In the genomic region with DNA sequence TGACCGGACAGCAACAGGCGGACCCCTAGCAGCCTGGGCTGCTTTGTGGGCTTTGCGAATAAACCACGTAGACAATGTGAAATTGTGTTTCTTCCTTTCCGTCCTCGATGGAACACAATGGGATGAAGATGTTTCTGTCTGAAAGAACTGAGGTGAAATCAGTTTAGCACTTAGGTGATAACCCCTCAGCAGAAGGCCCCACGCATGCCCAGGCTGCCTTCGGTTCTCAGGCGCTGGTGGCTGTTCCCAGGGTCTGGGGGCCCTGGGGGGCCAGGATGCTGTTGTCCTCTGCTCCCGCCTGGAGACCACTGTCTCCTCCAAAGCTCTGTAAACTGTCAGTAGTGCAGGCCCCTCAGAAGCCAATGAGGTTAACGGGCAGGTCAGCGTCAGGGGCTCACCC, we compare ENCODE assay signal across 17 cellular contexts.
A peak's percentile ranks its signal among the peaks of the same experiment; 100 is the strongest.
DNase-seq lines count a peak whose midpoint lies in the region; ATAC-seq, FAIRE-seq and TF ChIP-seq lines count a peak whose summit lies in the region.
"Had no signal": no experiment of that assay in that cellular context is flagged by ENCODE, and none has a peak within 500 bp of the region (broad histone marks: within the 10 kb centered on the region; RNA-seq: fewer than 3 reads in every experiment).

No MANE protein-coding gene starts in this region.

- H3K14ac ChIP-seq in neuronal stem cell (ENCODE audit: low read length): no peak overlapping the region

- no peak for FAIRE-seq in GM12891 (lab: Jason Lieb, UNC)

- H3K9ac ChIP-seq in BLaER1 (peak overlapping the region; percentile 47), neuronal stem cell (ENCODE audit: low read depth, low read length, poor library complexity) (no peak overlapping the region)

- no peak overlapping the region for H2BK12ac ChIP-seq in neuronal stem cell (ENCODE audit: low read length)

- H3K27me3 ChIP-seq in BLaER1 (no peaks in the 10 kb centered on the region), H7 (ENCODE audit: control insufficient read depth, insufficient read depth, low read length) (no peaks in the 10 kb centered on the region; the same call in 1 of the 2 replicates), neuronal stem cell (ENCODE audit: control insufficient read depth in 3 of 3, insufficient read depth in 3 of 3, low read depth in 1 of 3, low read length in 3 of 3) (peaks cover 0 to 5% (median 0%) of the 10 kb centered on the region in 3 experiments), heart left ventricle (no peaks in the 10 kb centered on the region)
- H3K27me3 ChIP-seq: SJSA1 had no signal

- ATAC-seq in HG02798 (IDR thresholded peaks at IDR 0.05; ENCODE audit: poor library complexity, unreplicated experiment): no peak
- no peak for ATAC-seq in heart left ventricle

- no peak overlapping the region for H3K4ac ChIP-seq in neuronal stem cell (ENCODE audit: low read length)

- WGBS in neuronal stem cell (ENCODE audit: extremely low coverage in 2 of 2, insufficient read length in 2 of 2, insufficient replicate concordance in 1 of 2), 2 donors: no CpG with 5 or more reads among the region's 12 CpGs
- WGBS in heart left ventricle, 4 donors: 91 to 95% (median 92%) methylated on average over 12 of the region's 12 CpGs

- H3K9me3 ChIP-seq in BLaER1: no peaks in the 10 kb centered on the region
- H3K9me3 ChIP-seq in neuronal stem cell (replicated peaks in 1 of 2; ENCODE audit: control insufficient read depth in 2 of 2, insufficient read depth in 1 of 2, low read depth in 1 of 2, low read length in 2 of 2): peaks cover 0 to 4% of the 10 kb centered on the region in 2 donors
- no peaks in the 10 kb centered on the region for H3K9me3 ChIP-seq in heart left ventricle
- H3K9me3 ChIP-seq: SJSA1 had no signal

- peak overlapping the region; percentile 78 for H3K18ac ChIP-seq in neuronal stem cell (ENCODE audit: low read length)

- H3K23ac ChIP-seq in neuronal stem cell (ENCODE audit: low read depth, low read length, poor library complexity): peak overlapping the region; percentile 70

- peak overlapping the region; percentile 60 for H2AK5ac ChIP-seq in neuronal stem cell (ENCODE audit: low read depth, low read length)

- TF ChIP-seq CTCF in coronary artery (IDR thresholded peaks at IDR 0.05) (no peak), heart left ventricle (IDR thresholded peaks at IDR 0.05) (no peak)

- H3K4me3 ChIP-seq in BLaER1 (no peak overlapping the region; the same call in 1 of the 2 replicates), H7 (ENCODE audit: insufficient read depth, low read depth, low read length) (no peak overlapping the region), coronary artery (no peak overlapping the region), neuronal stem cell (ENCODE audit: low read length in 2 of 2) (no peak overlapping the region), heart left ventricle (no peak overlapping the region)
- H3K4me3 ChIP-seq: PC-9, SJSA1 had no signal

- peak overlapping the region; percentile 59 for H4K91ac ChIP-seq in neuronal stem cell (ENCODE audit: low read depth, low read length, poor library complexity)

- intact Hi-C loops in heart left ventricle (cut with DNase I): no loop called here

- H3K79me1 ChIP-seq in neuronal stem cell (ENCODE audit: low read depth, low read length): peaks cover 15% of the 10 kb centered on the region

- peak overlapping the region; percentile 56 for H2BK15ac ChIP-seq in neuronal stem cell (ENCODE audit: low read length)

- H2AFZ ChIP-seq in neuronal stem cell (ENCODE audit: low read length): no peak overlapping the region
- H2AFZ ChIP-seq: PC-9 had no signal

- peak overlapping the region; percentile 72 for H2BK5ac ChIP-seq in neuronal stem cell (ENCODE audit: low read length)

- H3K27ac ChIP-seq in BLaER1 (peak overlapping the region; percentile 91), coronary artery (no peak overlapping the region), neuronal stem cell (replicated peaks; ENCODE audit: low read length) (no peak overlapping the region), heart left ventricle (no peak overlapping the region)
- H3K27ac ChIP-seq: PC-9, SJSA1 had no signal

- H3K4me2 ChIP-seq in BLaER1 (peak overlapping the region; percentile 96), neuronal stem cell (ENCODE audit: insufficient read depth, low read length, poor library complexity, severe bottlenecking) (no peak overlapping the region)
- H3K4me2 ChIP-seq: PC-9 had no signal

- H2BK120ac ChIP-seq in neuronal stem cell (ENCODE audit: low read depth, low read length): no peak overlapping the region

- H3K4me1 ChIP-seq in BLaER1: peaks cover 100% of the 10 kb centered on the region
- peaks cover 42 to 52% of the 10 kb centered on the region in 2 donors for H3K4me1 ChIP-seq in neuronal stem cell (ENCODE audit: control insufficient read depth in 2 of 2, insufficient read depth in 1 of 2, low read depth in 1 of 2, low read length in 2 of 2)
- peaks cover 5 to 55% (median 37%) of the 10 kb centered on the region in 12 donors for H3K4me1 ChIP-seq in heart left ventricle

- TF ChIP-seq POLR2A in heart left ventricle (IDR thresholded peaks at IDR 0.05) (no peak), GM12891 (IDR thresholded peaks at IDR 0.05; ENCODE audit: low read depth, low read length) (no peak)

- H4K8ac ChIP-seq in neuronal stem cell (ENCODE audit: low read depth, low read length): no peak overlapping the region

- H4K20me1 ChIP-seq in BLaER1: peaks cover 96% of the 10 kb centered on the region

- DNase-seq in H7 (peak; percentile 30), coronary artery (ENCODE audit: low spot score) (peak; percentile 47), neuronal stem cell (ENCODE audit: low spot score) (no peak), heart left ventricle (no peak), GM12891 (ENCODE audit: insufficient read length, low spot score) (no peak)
- DNase-seq: AML-193; Calu3; CD4-positive, CD25-positive, alpha-beta regulatory T cell; DMS79 treated with DMSO at 0.1 percent for 48 hours; KG1; NCI-H1417 treated with DMSO at 0.1 percent for 48 hours; NCI-H2081; NCI-H524; PC-9 had no signal

- H3K36me3 ChIP-seq in BLaER1 (no peaks in the 10 kb centered on the region), H7 (replicated peaks; ENCODE audit: control insufficient read depth, insufficient read depth, low read length) (no peaks in the 10 kb centered on the region), neuronal stem cell (replicated peaks in 1 of 2; ENCODE audit: control insufficient read depth in 2 of 2, insufficient read depth in 2 of 2, low read length in 2 of 2) (peaks cover 0 to 1% of the 10 kb centered on the region in 2 donors), heart left ventricle (no peaks in the 10 kb centered on the region)

TF ChIP-seq in GM12891, 5 proteins besides CTCF, POLR2A, EP300 and RAD21:
- TF ChIP-seq POU2F2 (IDR thresholded peaks at IDR 0.05; ENCODE audit: low read depth, low read length) (no peak), PAX5 (IDR thresholded peaks at IDR 0.05; ENCODE audit: insufficient read depth, low read length, severe bottlenecking) (no peak), TAF1 (IDR thresholded peaks at IDR 0.05; ENCODE audit: low read depth, low read length) (no peak), SPI1 (IDR thresholded peaks at IDR 0.05; ENCODE audit: low read depth, low read length) (no peak), POLR2AphosphoS5 (IDR thresholded peaks at IDR 0.05; ENCODE audit: low read depth, low read length) (no peak)

Comparison
In these comparisons a context has a peak if more than half of its experiments do, and no peak if none do; other contexts are left out.
1. DNase-seq: peak in H7 (single experiment) and coronary artery (single experiment); none in neuronal stem cell (single experiment), heart left ventricle (0 of 5) and GM12891 (single experiment).